Comparison of ENCODE assay signal across 1 cellular context in the genomic region with DNA sequence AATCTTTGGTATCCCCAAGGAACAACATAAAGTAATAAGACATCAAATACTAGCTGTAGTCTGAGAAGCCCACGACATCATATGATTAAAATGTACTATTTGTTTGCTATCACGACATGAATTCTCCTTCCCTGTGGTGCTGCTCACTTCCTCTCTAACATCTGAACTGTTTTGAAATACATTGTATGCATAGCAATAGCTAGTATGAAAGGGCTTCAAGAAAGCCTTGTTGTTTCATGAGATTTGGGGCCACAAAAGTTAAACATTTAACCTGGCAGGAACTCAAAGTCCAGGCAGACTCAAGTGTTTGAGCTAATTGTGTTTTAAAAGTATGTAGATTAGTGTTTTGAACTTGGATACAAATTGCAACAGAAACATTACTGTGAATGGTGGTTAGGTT.
TF ChIP-seq lines count a peak whose summit lies in the region.

No MANE protein-coding gene starts in this region.

TF ChIP-seq in HepG2, 621 proteins besides CTCF, POLR2A, EP300 and RAD21 (continued from another document and continues in another):
- TF ChIP-seq MED1 (CRISPR knock-in tag; IDR thresholded peaks at IDR 0.05) (peak; percentile 29; the same call in 1 of the 2 replicates), TFDP1 (CRISPR knock-in tag; IDR thresholded peaks at IDR 0.05; ENCODE audit: borderline replicate concordance) (no peak), NR2F6 (IDR thresholded peaks at IDR 0.05) (peak; percentile 18; the same call in 1 of the 2 replicates), NR2F6 (CRISPR knock-in tag; IDR thresholded peaks at IDR 0.05) (0 out of 2 replicates have a peak, but pooled peaks have one; percentile 46), FOXO1 (CRISPR knock-in tag; IDR thresholded peaks at IDR 0.05) (peak; percentile 52), SOX13 (IDR thresholded peaks at IDR 0.05) (no peak), SOX13 (CRISPR knock-in tag; conservative IDR thresholded peaks at IDR 0.05 in 1 of 2, IDR thresholded peaks at IDR 0.05 in 1 of 2) (peak in 1 of 2 experiments; percentile 90; a peak in 2 of 4 replicates), KDM6A (CRISPR knock-in tag; IDR thresholded peaks at IDR 0.05; ENCODE audit: low read depth) (peak; percentile 88), THAP11 (CRISPR knock-in tag; IDR thresholded peaks at IDR 0.05) (peak; percentile 46), NFIC (IDR thresholded peaks at IDR 0.05; ENCODE audit: low read length) (peak; percentile 31; the same call in 1 of the 2 replicates), ZNF550 (CRISPR knock-in tag; IDR thresholded peaks at IDR 0.05; ENCODE audit: borderline replicate concordance) (no peak), HNF4G (IDR thresholded peaks at IDR 0.05; ENCODE audit: borderline replicate concordance, low read depth, low read length) (peak; percentile 56; the same call in 1 of the 2 replicates), HNF4G (CRISPR knock-in tag; IDR thresholded peaks at IDR 0.05; ENCODE audit: borderline replicate concordance, low read depth) (no peak), GATAD1 (CRISPR knock-in tag; IDR thresholded peaks at IDR 0.05) (no peak), GATAD2A (CRISPR knock-in tag; IDR thresholded peaks at IDR 0.05) (peak; percentile 87), NCOA5 (CRISPR knock-in tag; IDR thresholded peaks at IDR 0.05) (no peak), RCOR2 (CRISPR knock-in tag; IDR thresholded peaks at IDR 0.05) (0 out of 2 replicates have a peak, but pooled peaks have one; percentile 13), EHMT2 (IDR thresholded peaks at IDR 0.05; ENCODE audit: borderline replicate concordance, low read depth, low read length) (peak; percentile 62), SP1 (IDR thresholded peaks at IDR 0.05) (no peak), SP1 (CRISPR knock-in tag; IDR thresholded peaks at IDR 0.05) (no peak), ZNF160 (CRISPR knock-in tag; IDR thresholded peaks at IDR 0.05) (no peak), ZFYVE20 (CRISPR knock-in tag; IDR thresholded peaks at IDR 0.05; ENCODE audit: borderline replicate concordance, low read depth) (no peak), ZNF614 (CRISPR knock-in tag; IDR thresholded peaks at IDR 0.05; ENCODE audit: borderline replicate concordance) (peak; percentile 96), RARG (CRISPR knock-in tag; IDR thresholded peaks at IDR 0.05; ENCODE audit: low read depth) (no peak), ATM (IDR thresholded peaks at IDR 0.05; ENCODE audit: borderline replicate concordance) (no peak), ZNF644 (CRISPR knock-in tag; IDR thresholded peaks at IDR 0.05; ENCODE audit: low read depth) (peak; percentile 74; the same call in 1 of the 2 replicates), ZNF878 (CRISPR knock-in tag; IDR thresholded peaks at IDR 0.05) (no peak), FOXA3 (CRISPR knock-in tag; IDR thresholded peaks at IDR 0.05) (peak; percentile 71), ISL2 (CRISPR knock-in tag; IDR thresholded peaks at IDR 0.05) (peak; percentile 73), NR2F2 (IDR thresholded peaks at IDR 0.05; ENCODE audit: borderline replicate concordance, low read depth) (peak; percentile 32; the same call in 1 of the 2 replicates), ZNF143 (CRISPR knock-in tag; IDR thresholded peaks at IDR 0.05) (no peak), SOX5 (CRISPR knock-in tag; IDR thresholded peaks at IDR 0.05; ENCODE audit: borderline replicate concordance) (peak; percentile 85), ZNF749 (CRISPR knock-in tag; IDR thresholded peaks at IDR 0.05; ENCODE audit: borderline replicate concordance) (no peak), BCL6 (CRISPR knock-in tag; IDR thresholded peaks at IDR 0.05) (peak; percentile 48), HNF1A (IDR thresholded peaks at IDR 0.05; ENCODE audit: low read depth) (peak; percentile 80), HNF1A (CRISPR knock-in tag; IDR thresholded peaks at IDR 0.05; ENCODE audit: borderline replicate concordance) (peak; percentile 90), NONO (IDR thresholded peaks at IDR 0.05) (no peak), NONO (CRISPR knock-in tag; conservative IDR thresholded peaks at IDR 0.05) (0 out of 2 replicates have a peak, but pooled peaks have one; percentile 46), MATR3 (CRISPR knock-in tag; IDR thresholded peaks at IDR 0.05) (no peak), PBX2 (CRISPR knock-in tag; IDR thresholded peaks at IDR 0.05) (no peak), ETV5 (CRISPR knock-in tag; IDR thresholded peaks at IDR 0.05; ENCODE audit: borderline replicate concordance) (peak; percentile 71; the same call in 1 of the 2 replicates), SNAPC2 (CRISPR knock-in tag; IDR thresholded peaks at IDR 0.05) (no peak), ZNF598 (CRISPR knock-in tag; IDR thresholded peaks at IDR 0.05; ENCODE audit: borderline replicate concordance) (no peak), ZNF678 (CRISPR knock-in tag; IDR thresholded peaks at IDR 0.05) (no peak), MIXL1 (CRISPR knock-in tag; IDR thresholded peaks at IDR 0.05) (0 out of 2 replicates have a peak, but pooled peaks have one; percentile 13), IKZF5 (CRISPR knock-in tag; IDR thresholded peaks at IDR 0.05) (no peak), TCF7 (IDR thresholded peaks at IDR 0.05; ENCODE audit: low read depth) (peak; percentile 55)
- TF ChIP-seq, protein P1, sequence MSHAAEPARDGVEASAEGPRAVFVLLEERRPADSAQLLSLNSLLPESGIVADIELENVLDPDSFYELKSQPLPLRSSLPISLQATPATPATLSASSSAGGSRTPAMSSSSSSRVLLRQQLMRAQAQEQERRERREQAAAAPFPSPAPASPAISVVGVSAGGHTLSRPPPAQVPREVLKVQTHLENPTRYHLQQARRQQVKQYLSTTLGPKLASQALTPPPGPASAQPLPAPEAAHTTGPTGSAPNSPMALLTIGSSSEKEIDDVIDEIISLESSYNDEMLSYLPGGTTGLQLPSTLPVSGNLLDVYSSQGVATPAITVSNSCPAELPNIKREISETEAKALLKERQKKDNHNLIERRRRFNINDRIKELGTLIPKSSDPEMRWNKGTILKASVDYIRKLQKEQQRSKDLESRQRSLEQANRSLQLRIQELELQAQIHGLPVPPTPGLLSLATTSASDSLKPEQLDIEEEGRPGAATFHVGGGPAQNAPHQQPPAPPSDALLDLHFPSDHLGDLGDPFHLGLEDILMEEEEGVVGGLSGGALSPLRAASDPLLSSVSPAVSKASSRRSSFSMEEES (CRISPR knock-in tag; IDR thresholded peaks at IDR 0.05) = 0 out of 2 replicates have a peak, but pooled peaks have one; percentile 26
- TF ChIP-seq, protein P2, sequence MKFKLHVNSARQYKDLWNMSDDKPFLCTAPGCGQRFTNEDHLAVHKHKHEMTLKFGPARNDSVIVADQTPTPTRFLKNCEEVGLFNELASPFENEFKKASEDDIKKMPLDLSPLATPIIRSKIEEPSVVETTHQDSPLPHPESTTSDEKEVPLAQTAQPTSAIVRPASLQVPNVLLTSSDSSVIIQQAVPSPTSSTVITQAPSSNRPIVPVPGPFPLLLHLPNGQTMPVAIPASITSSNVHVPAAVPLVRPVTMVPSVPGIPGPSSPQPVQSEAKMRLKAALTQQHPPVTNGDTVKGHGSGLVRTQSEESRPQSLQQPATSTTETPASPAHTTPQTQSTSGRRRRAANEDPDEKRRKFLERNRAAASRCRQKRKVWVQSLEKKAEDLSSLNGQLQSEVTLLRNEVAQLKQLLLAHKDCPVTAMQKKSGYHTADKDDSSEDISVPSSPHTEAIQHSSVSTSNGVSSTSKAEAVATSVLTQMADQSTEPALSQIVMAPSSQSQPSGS (CRISPR knock-in tag; IDR thresholded peaks at IDR 0.05) = peak; percentile 52; the same call in 1 of the 2 replicates
- TF ChIP-seq, protein P3, sequence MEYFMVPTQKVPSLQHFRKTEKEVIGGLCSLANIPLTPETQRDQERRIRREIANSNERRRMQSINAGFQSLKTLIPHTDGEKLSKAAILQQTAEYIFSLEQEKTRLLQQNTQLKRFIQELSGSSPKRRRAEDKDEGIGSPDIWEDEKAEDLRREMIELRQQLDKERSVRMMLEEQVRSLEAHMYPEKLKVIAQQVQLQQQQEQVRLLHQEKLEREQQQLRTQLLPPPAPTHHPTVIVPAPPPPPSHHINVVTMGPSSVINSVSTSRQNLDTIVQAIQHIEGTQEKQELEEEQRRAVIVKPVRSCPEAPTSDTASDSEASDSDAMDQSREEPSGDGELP (IDR thresholded peaks at IDR 0.05; ENCODE audit: borderline replicate concordance, low read depth) = peak; percentile 26; the same call in 1 of the 2 replicates
- TF ChIP-seq, protein P4, sequence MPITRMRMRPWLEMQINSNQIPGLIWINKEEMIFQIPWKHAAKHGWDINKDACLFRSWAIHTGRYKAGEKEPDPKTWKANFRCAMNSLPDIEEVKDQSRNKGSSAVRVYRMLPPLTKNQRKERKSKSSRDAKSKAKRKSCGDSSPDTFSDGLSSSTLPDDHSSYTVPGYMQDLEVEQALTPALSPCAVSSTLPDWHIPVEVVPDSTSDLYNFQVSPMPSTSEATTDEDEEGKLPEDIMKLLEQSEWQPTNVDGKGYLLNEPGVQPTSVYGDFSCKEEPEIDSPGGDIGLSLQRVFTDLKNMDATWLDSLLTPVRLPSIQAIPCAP (CRISPR knock-in tag; IDR thresholded peaks at IDR 0.05; ENCODE audit: low read depth) = no peak
- TF ChIP-seq, protein P5, sequence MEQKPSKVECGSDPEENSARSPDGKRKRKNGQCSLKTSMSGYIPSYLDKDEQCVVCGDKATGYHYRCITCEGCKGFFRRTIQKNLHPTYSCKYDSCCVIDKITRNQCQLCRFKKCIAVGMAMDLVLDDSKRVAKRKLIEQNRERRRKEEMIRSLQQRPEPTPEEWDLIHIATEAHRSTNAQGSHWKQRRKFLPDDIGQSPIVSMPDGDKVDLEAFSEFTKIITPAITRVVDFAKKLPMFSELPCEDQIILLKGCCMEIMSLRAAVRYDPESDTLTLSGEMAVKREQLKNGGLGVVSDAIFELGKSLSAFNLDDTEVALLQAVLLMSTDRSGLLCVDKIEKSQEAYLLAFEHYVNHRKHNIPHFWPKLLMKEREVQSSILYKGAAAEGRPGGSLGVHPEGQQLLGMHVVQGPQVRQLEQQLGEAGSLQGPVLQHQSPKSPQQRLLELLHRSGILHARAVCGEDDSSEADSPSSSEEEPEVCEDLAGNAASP (CRISPR knock-in tag; IDR thresholded peaks at IDR 0.05; ENCODE audit: borderline replicate concordance) = peak; percentile 22; the same call in 1 of the 2 replicates
- TF ChIP-seq, protein P6, sequence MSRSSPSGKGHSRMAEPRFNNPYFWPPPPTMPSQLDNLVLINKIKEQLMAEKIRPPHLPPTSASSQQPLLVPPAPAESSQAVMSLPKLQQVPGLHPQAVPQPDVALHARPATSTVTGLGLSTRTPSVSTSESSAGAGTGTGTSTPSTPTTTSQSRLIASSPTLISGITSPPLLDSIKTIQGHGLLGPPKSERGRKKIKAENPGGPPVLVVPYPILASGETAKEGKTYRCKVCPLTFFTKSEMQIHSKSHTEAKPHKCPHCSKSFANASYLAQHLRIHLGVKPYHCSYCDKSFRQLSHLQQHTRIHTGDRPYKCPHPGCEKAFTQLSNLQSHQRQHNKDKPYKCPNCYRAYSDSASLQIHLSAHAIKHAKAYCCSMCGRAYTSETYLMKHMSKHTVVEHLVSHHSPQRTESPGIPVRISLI (CRISPR knock-in tag; IDR thresholded peaks at IDR 0.05; ENCODE audit: borderline replicate concordance) = no peak
